Comparison of ENCODE assay signal across 8 cellular contexts in the genomic region with DNA sequence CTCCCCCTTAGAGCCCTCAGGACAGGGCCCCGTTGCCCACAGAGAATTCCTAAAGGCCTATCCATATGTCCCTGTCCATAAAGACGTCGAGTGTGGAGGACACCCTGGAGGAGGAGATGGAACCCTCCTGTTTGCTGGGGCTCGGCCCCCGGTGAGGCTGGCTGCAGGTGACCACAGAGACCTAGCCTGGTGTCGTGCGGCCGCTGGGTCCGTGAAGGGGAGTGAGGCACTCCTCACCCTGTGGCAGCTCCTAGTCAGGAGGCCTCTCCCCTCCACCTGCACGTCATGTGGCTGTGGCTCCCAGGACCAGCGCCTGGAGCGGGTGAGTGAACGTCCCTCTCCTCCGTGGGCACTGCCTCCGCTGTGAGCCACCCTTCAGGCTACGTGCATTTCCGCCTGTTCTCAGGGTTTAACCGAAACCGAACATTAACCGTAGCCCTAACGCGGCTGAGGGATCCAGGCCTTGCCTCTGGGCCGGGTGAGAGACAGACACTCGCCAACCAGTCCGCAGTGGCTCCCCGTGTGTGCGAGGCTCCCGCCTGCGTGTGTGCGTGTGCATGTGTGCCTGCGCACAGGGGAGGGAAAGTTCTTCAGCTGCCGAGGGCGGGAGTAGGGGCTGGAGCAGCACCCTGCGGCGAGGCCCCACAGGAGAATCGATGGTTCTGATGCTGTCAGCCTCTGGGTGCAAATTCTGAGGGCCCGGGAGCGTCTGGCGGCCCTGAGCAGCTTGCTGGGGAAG. TPM values are rescaled to one million over a fixed set of nuclear protein-coding genes. Genes with fewer than 3 reads are reported as not detected.
DNase-seq lines count a peak whose midpoint lies in the region; ATAC-seq and TF ChIP-seq lines count a peak whose summit lies in the region.

No MANE protein-coding gene starts in this region.

- no peaks in the 10 kb centered on the region for H3K36me3 ChIP-seq in lower lobe of right lung

- peak overlapping the region; percentile 62 for H3K27ac Mint-ChIP-seq in activated T-helper 2 cell treated with anti-CD3 and anti-CD28 coated beads, Interferon-gamma antibody, Interleukin-2, Interleukin-4, amounts not matched to agents 10 μg/mL and 5 μg/mL and 100 μg/mL, durations not matched to agents 14 hours and 24 hours and 36 hours

- H3K36me3 Mint-ChIP-seq in activated T-helper 2 cell treated with anti-CD3 and anti-CD28 coated beads, Interferon-gamma antibody, Interleukin-2, Interleukin-4, amounts not matched to agents 10 μg/mL and 5 μg/mL and 100 μg/mL, durations not matched to agents 14 hours and 24 hours and 36 hours (ENCODE audit: low read depth), result no peaks in the 10 kb centered on the region

- no peak for ATAC-seq in lower lobe of right lung
- ATAC-seq in HG03571 (IDR thresholded peaks at IDR 0.05; ENCODE audit: unreplicated experiment), result no peak
- ATAC-seq in GM21737 (IDR thresholded peaks at IDR 0.05; ENCODE audit: unreplicated experiment), result no peak

- TF ChIP-seq CTCF in lower lobe of right lung (IDR thresholded peaks at IDR 0.05), result no peak

- peaks cover 50% of the 10 kb centered on the region for H3K4me1 ChIP-seq in lower lobe of right lung

- peaks cover under 1% of the 10 kb centered on the region for H3K27me3 Mint-ChIP-seq in activated T-helper 2 cell treated with anti-CD3 and anti-CD28 coated beads, Interferon-gamma antibody, Interleukin-2, Interleukin-4, amounts not matched to agents 10 μg/mL and 5 μg/mL and 100 μg/mL, durations not matched to agents 14 hours and 24 hours and 36 hours (ENCODE audit: low read depth)

- peak overlapping the region; percentile 41 for H3K4me3 ChIP-seq in lower lobe of right lung

- intact Hi-C loops in activated T-helper 2 cell treated with anti-CD3 and anti-CD28 coated beads, Interferon-gamma antibody, Interleukin-2, Interleukin-4, amounts not matched to agents 10 μg/mL and 5 μg/mL and 100 μg/mL, durations not matched to agents 14 hours and 24 hours and 36 hours (cut with micrococcal nuclease), result no loop called here
- intact Hi-C loops in lower lobe of right lung (cut with DNase I), result no loop called here

- peaks cover 34% of the 10 kb centered on the region for H3K27me3 ChIP-seq in lower lobe of right lung (ENCODE audit: low read depth)

- no peaks in the 10 kb centered on the region for H3K9me3 Mint-ChIP-seq in activated T-helper 2 cell treated with anti-CD3 and anti-CD28 coated beads, Interferon-gamma antibody, Interleukin-2, Interleukin-4, amounts not matched to agents 10 μg/mL and 5 μg/mL and 100 μg/mL, durations not matched to agents 14 hours and 24 hours and 36 hours

- no peaks in the 10 kb centered on the region for H3K9me3 ChIP-seq in lower lobe of right lung

- H3K4me1 Mint-ChIP-seq in activated T-helper 2 cell treated with anti-CD3 and anti-CD28 coated beads, Interferon-gamma antibody, Interleukin-2, Interleukin-4, amounts not matched to agents 10 μg/mL and 5 μg/mL and 100 μg/mL, durations not matched to agents 14 hours and 24 hours and 36 hours (ENCODE audit: low read depth), result peaks cover 13% of the 10 kb centered on the region

- peak overlapping the region; percentile 87 for H3K27ac ChIP-seq in lower lobe of right lung

- peak; percentile 40 for DNase-seq in stimulated activated CD4-positive, alpha-beta T cell treated with anti-CD3 and anti-CD28 coated beads, Interleukin-15, amount 100 ng/mL, for 24 hours
- no peak for DNase-seq in stimulated activated CD4-positive, alpha-beta T cell treated with anti-CD3 and anti-CD28 coated beads, Interleukin-4, amount 100 ng/mL, for 24 hours
- DNase-seq in activated T-helper 2 cell treated with anti-CD3 and anti-CD28 coated beads, Interferon-gamma antibody, Interleukin-2, Interleukin-4, amounts not matched to agents 10 μg/mL and 5 μg/mL and 100 μg/mL, durations not matched to agents 14 hours and 24 hours and 36 hours (ENCODE audit: low spot score), result no peak
- DNase-seq in lower lobe of right lung (peak; percentile 45), DMS79 (lab: John Stamatoyannopoulos, UW) (no peak), NCI-H345 (lab: John Stamatoyannopoulos, UW) (no peak)

- H3K4me3 Mint-ChIP-seq in activated T-helper 2 cell treated with anti-CD3 and anti-CD28 coated beads, Interferon-gamma antibody, Interleukin-2, Interleukin-4, amounts not matched to agents 10 μg/mL and 5 μg/mL and 100 μg/mL, durations not matched to agents 14 hours and 24 hours and 36 hours (ENCODE audit: low read depth), result peak overlapping the region; percentile 75

RNA-seq across cellular contexts. Expression of a gene that starts 5.9 kb away (rescaled TPM):
- total RNA-seq in activated T-helper 2 cell treated with anti-CD3 and anti-CD28 coated beads, Interferon-gamma antibody, Interleukin-2, Interleukin-4, amounts not matched to agents 10 μg/mL and 5 μg/mL and 100 μg/mL, durations not matched to agents 14 hours and 24 hours and 36 hours, result 49.0 and 49.9 TPM in 2 replicates
- total RNA-seq in lower lobe of right lung, result 38.8 TPM

RNA-seq across cellular contexts. Expression of a gene that starts 7.6 kb away (rescaled TPM):
- total RNA-seq in activated T-helper 2 cell treated with anti-CD3 and anti-CD28 coated beads, Interferon-gamma antibody, Interleukin-2, Interleukin-4, amounts not matched to agents 10 μg/mL and 5 μg/mL and 100 μg/mL, durations not matched to agents 14 hours and 24 hours and 36 hours, result 1.0 and 1.1 TPM in 2 replicates
- 48.3 TPM for total RNA-seq in lower lobe of right lung

RNA-seq across cellular contexts. Expression of a gene that starts 21.1 kb away (rescaled TPM):
- total RNA-seq in activated T-helper 2 cell treated with anti-CD3 and anti-CD28 coated beads, Interferon-gamma antibody, Interleukin-2, Interleukin-4, amounts not matched to agents 10 μg/mL and 5 μg/mL and 100 μg/mL, durations not matched to agents 14 hours and 24 hours and 36 hours, result 3.8 and 4.3 TPM in 2 replicates
- 1.2 TPM for total RNA-seq in lower lobe of right lung

RNA-seq across cellular contexts. Expression of a gene that starts 22.3 kb away (rescaled TPM):
- 42.0 and 43.3 TPM in 2 replicates for total RNA-seq in activated T-helper 2 cell treated with anti-CD3 and anti-CD28 coated beads, Interferon-gamma antibody, Interleukin-2, Interleukin-4, amounts not matched to agents 10 μg/mL and 5 μg/mL and 100 μg/mL, durations not matched to agents 14 hours and 24 hours and 36 hours
- 57.5 TPM for total RNA-seq in lower lobe of right lung

RNA-seq across cellular contexts. Expression of a gene that starts 22.8 kb away (rescaled TPM):
- total RNA-seq in activated T-helper 2 cell treated with anti-CD3 and anti-CD28 coated beads, Interferon-gamma antibody, Interleukin-2, Interleukin-4, amounts not matched to agents 10 μg/mL and 5 μg/mL and 100 μg/mL, durations not matched to agents 14 hours and 24 hours and 36 hours, result 0.32 and 0.41 TPM in 2 replicates
- 2.6 TPM for total RNA-seq in lower lobe of right lung

Comparison
In these comparisons a context has a peak if more than half of its experiments do, and no peak if none do; other contexts are left out.
1. DNase-seq: peak in stimulated activated CD4-positive, alpha-beta T cell treated with anti-CD3 and anti-CD28 coated beads, Interleukin-15, amount 100 ng/mL, for 24 hours (single experiment) and lower lobe of right lung (single experiment); none in stimulated activated CD4-positive, alpha-beta T cell treated with anti-CD3 and anti-CD28 coated beads, Interleukin-4, amount 100 ng/mL, for 24 hours (single experiment), activated T-helper 2 cell treated with anti-CD3 and anti-CD28 coated beads, Interferon-gamma antibody, Interleukin-2, Interleukin-4, amounts not matched to agents 10 μg/mL and 5 μg/mL and 100 μg/mL, durations not matched to agents 14 hours and 24 hours and 36 hours (single experiment), DMS79 (single experiment) and NCI-H345 (single experiment).
2. RNA of a gene that starts 7.6 kb away (total RNA-seq): 48.3 TPM in lower lobe of right lung (single experiment); 1.0 to 1.1 TPM in activated T-helper 2 cell treated with anti-CD3 and anti-CD28 coated beads, Interferon-gamma antibody, Interleukin-2, Interleukin-4, amounts not matched to agents 10 μg/mL and 5 μg/mL and 100 μg/mL, durations not matched to agents 14 hours and 24 hours and 36 hours; every median in the first group is over 10 times any median in the second.